8 cellular contexts compared by ENCODE assay signal in the genomic region with DNA sequence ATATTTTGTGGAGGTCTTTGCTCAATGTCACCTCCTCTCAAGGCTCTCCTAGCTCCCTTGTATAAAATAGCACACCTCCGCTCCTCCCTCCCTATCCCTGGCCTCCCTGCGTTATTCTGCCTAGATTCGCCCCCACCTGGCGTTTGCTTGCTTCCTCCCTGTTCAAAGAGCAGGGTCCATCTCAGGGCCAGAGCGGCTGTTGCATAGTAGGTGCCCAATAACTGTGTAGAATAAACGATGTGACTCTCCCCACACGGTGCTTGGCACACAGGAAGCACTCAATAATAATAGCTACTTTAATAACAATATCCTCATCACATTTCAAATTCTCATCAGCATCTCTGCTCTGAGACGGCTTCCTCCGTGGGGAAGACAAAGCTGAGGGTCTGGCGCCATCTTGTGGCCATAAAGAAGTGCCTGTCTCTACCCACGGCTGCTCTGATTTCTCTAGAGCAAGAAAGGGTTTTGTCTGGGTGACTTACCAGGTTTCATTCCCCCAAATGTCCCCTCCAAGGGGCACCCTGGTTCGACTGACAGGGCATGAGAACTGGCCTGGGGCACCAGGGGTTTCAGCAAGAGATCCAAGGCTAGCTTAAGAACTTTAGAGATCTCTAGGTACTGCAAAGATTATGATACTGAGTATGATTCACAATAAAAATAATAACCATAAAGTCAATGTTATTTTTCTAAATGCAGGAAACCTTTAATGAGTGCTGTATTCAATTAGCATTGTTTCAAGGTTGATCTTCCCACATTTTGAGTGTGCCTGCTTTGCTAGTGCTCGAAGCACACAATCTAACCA.
DNase-seq lines count a peak whose midpoint lies in the region; ATAC-seq and TF ChIP-seq lines count a peak whose summit lies in the region.

No MANE protein-coding gene starts in this region.

- ATAC-seq in GM19351 (IDR thresholded peaks at IDR 0.05; ENCODE audit: unreplicated experiment) (peak; percentile 49), GM18868 (IDR thresholded peaks at IDR 0.05; ENCODE audit: unreplicated experiment) (no peak)

- CTCF ChIA-PET in AG04449 (lab: Yijun Ruan, JAX): interaction anchor here (0.6 to 15.4 kb wide), 57 partner anchors 6 to 459 kb away, joined by 3 to 459 read pairs (median 5); partner anchors contain the start of genes CD276, LOXL1 and NPTN

- H3K27ac ChIP-seq in caudate nucleus (ENCODE audit: low read depth, low read length): no peak overlapping the region

- DNase-seq in AG04449 (ENCODE audit: low read depth, low spot score): no peak
- DNase-seq in NCI-H345 treated with DMSO at 0.1 percent for 48 hours (lab: John Stamatoyannopoulos, UW; ENCODE audit: unreplicated experiment): peak; percentile 35
- peak; percentile 36 to 56 (median 44) for DNase-seq in activated CD4-positive, CD25-positive, alpha-beta regulatory T cell (lab: John Stamatoyannopoulos, UW)
- DNase-seq in caudate nucleus (lab: John Stamatoyannopoulos, UW): peak in 56 of 61 donors; percentile 7 to 89 (median 54)
- peak; percentile 63 for DNase-seq in kidney glomerular epithelial cell (lab: John Stamatoyannopoulos, UW)
- peak; percentile 68 for DNase-seq in stimulated activated CD4-positive, alpha-beta T cell treated with anti-CD3 and anti-CD28 coated beads, Interleukin-2, amount 100 ng/mL, for 4 hours (ENCODE audit: low read depth)

- POLR2A ChIA-PET in AG04449 (lab: Yijun Ruan, JAX): interaction anchor here (1.1 kb wide), 1 partner anchor 68 kb away, joined by 3 read pairs; no protein-coding TSS in a partner anchor

- TF ChIP-seq CTCF in AG04449 (IDR thresholded peaks at IDR 0.05; ENCODE audit: insufficient read depth, low read length, missing control alignments): peak; percentile 85

- no peak overlapping the region for H3K4me3 ChIP-seq in AG04449 (ENCODE audit: low read depth, low read length)
